In the genomic region with DNA sequence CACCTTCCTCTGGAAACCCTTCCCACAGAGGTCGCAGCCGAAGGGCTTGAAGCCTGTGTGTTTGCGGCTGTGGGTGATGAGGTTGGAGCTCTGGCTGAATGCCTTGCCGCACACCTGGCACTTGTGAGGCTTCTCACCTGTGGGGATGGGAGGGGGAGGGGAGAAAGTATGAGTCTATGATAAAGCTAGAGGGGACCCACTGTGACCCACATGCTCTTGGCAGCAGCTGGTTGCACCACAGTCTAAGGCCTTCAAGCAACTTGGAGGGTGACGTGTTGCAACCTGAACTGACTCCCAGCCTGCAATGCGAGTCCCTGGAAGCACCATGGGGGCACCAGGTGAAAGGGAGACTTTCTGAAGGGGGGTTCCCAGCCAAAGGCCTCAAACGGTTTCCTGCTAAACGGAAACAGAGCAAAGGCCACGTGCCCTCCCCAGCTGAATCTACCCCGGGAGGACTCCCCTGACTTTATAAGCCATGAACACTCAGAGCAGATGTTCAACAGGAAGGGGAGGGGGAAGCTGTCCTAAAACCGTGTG, we compare ENCODE assay signal across 8 cellular contexts. TPM values are rescaled to one million over a fixed set of nuclear protein-coding genes. Genes with fewer than 3 reads are reported as not detected.
A peak's percentile ranks its signal among the peaks of the same experiment; 100 is the strongest.
DNase-seq lines count a peak whose midpoint lies in the region; ATAC-seq and TF ChIP-seq lines count a peak whose summit lies in the region.

No MANE protein-coding gene starts in this region.

- WGBS in endodermal cell (ENCODE audit: insufficient coverage in 1 of 2, insufficient read length in 1 of 2), 2 experiments: 75 to 83% methylated on average over 1 to 11 of the region's 11 CpGs
- 57% methylated on average over 11 of the region's 11 CpGs for WGBS in mesenchymal stem cell

- H2BK15ac ChIP-seq in mesenchymal stem cell (ENCODE audit: low read depth, poor library complexity, severe bottlenecking): no peak overlapping the region

- H4K8ac ChIP-seq in mesenchymal stem cell (ENCODE audit: low read length): no peak overlapping the region

- no peaks in the 10 kb centered on the region for H3K79me1 ChIP-seq in mesenchymal stem cell (replicated peaks; ENCODE audit: low read length, poor library complexity, severe bottlenecking)

- peak overlapping the region; percentile 33 to 77 (median 60) for H3K4me3 Mint-ChIP-seq in CD4-positive, CD25-positive, alpha-beta regulatory T cell
- no peak overlapping the region for H3K4me3 Mint-ChIP-seq in endodermal cell

- peak overlapping the region; percentile 72 to 94 (median 89) for H3K27ac Mint-ChIP-seq in CD4-positive, CD25-positive, alpha-beta regulatory T cell
- no peak overlapping the region for H3K27ac Mint-ChIP-seq in endodermal cell

- H3K27me3 Mint-ChIP-seq in CD4-positive, CD25-positive, alpha-beta regulatory T cell: peaks cover 10% of the 10 kb centered on the region
- H3K27me3 Mint-ChIP-seq in endodermal cell (ENCODE audit: insufficient read depth): peaks cover 61% of the 10 kb centered on the region

- H3K9me3 ChIP-seq in CD4-positive, CD25-positive, alpha-beta regulatory T cell (ENCODE audit: control insufficient read depth in 2 of 2, low read length in 2 of 2): no peaks in the 10 kb centered on the region
- H3K9me3 ChIP-seq in endodermal cell (ENCODE audit: control insufficient read depth, low read length) (no peaks in the 10 kb centered on the region), mesenchymal stem cell (ENCODE audit: control insufficient read depth, low read length) (no peaks in the 10 kb centered on the region)

- intact Hi-C loops in posterior cingulate gyrus (cut with DNase I): no loop called here

- peaks cover 23 to 74% (median 27%) of the 10 kb centered on the region in 4 donors for H3K4me1 Mint-ChIP-seq in CD4-positive, CD25-positive, alpha-beta regulatory T cell
- peaks cover 37% of the 10 kb centered on the region for H3K4me1 Mint-ChIP-seq in endodermal cell

- H3K4me1 ChIP-seq in CD4-positive, CD25-positive, alpha-beta regulatory T cell (ENCODE audit: control insufficient read depth, insufficient read depth, low read length, poor library complexity, severe bottlenecking): peaks cover 34% of the 10 kb centered on the region
- H3K4me1 ChIP-seq in endodermal cell (ENCODE audit: control insufficient read depth, insufficient read depth, low read length) (peaks cover 6% of the 10 kb centered on the region), mesenchymal stem cell (ENCODE audit: control insufficient read depth, insufficient read depth, low read depth, low read length) (peaks cover 10% of the 10 kb centered on the region)

- no peak overlapping the region for H2AK5ac ChIP-seq in mesenchymal stem cell (ENCODE audit: low read length, severe bottlenecking)

- no peak for TF ChIP-seq CTCF in endodermal cell (conservative IDR thresholded peaks at IDR 0.05)

- H3K36me3 Mint-ChIP-seq in CD4-positive, CD25-positive, alpha-beta regulatory T cell: peaks cover 24% of the 10 kb centered on the region
- H3K36me3 Mint-ChIP-seq in endodermal cell (ENCODE audit: low read depth): no peaks in the 10 kb centered on the region

- H3K27ac ChIP-seq in CD4-positive, CD25-positive, alpha-beta regulatory T cell (ENCODE audit: insufficient read depth, low read length, poor library complexity, severe bottlenecking): peak overlapping the region; percentile 67
- H3K27ac ChIP-seq in endodermal cell (ENCODE audit: low read depth, low read length): no peak overlapping the region
- no peak overlapping the region for H3K27ac ChIP-seq in mesenchymal stem cell (ENCODE audit: low read length, poor library complexity, severe bottlenecking)

- H3K23ac ChIP-seq in mesenchymal stem cell (ENCODE audit: low read length in 2 of 2): no peak overlapping the region

- peak; percentile 72 to 74 for ATAC-seq in CD4-positive, CD25-positive, alpha-beta regulatory T cell (ENCODE audit: low read depth in 2 of 2)
- ATAC-seq in HG02610 (IDR thresholded peaks at IDR 0.05; ENCODE audit: unreplicated experiment): peak; percentile 50

- no peak overlapping the region for H2BK120ac ChIP-seq in mesenchymal stem cell (ENCODE audit: low read depth, low read length)

- H3K18ac ChIP-seq in mesenchymal stem cell (ENCODE audit: low read depth in 1 of 2, low read length in 2 of 2): no peak overlapping the region

- H4K91ac ChIP-seq in mesenchymal stem cell (ENCODE audit: low read length): no peak overlapping the region

- no peaks in the 10 kb centered on the region for H3K9me3 Mint-ChIP-seq in CD4-positive, CD25-positive, alpha-beta regulatory T cell
- H3K9me3 Mint-ChIP-seq in endodermal cell: no peaks in the 10 kb centered on the region

- peak overlapping the region; percentile 41 for H3K4me3 ChIP-seq in CD4-positive, CD25-positive, alpha-beta regulatory T cell (ENCODE audit: low read depth, low read length)
- H3K4me3 ChIP-seq in endodermal cell (ENCODE audit: low read length) (no peak overlapping the region), mesenchymal stem cell (ENCODE audit: insufficient read depth in 1 of 2, low read depth in 1 of 2, low read length in 2 of 2) (no peak overlapping the region)

- H2BK12ac ChIP-seq in mesenchymal stem cell (ENCODE audit: low read length in 2 of 2): no peak overlapping the region

- H3K9ac ChIP-seq in endodermal cell (ENCODE audit: extremely low read depth, low read length, poor library complexity, severe bottlenecking) (no peak overlapping the region), mesenchymal stem cell (ENCODE audit: low read length) (no peak overlapping the region)

- H2BK5ac ChIP-seq in mesenchymal stem cell (ENCODE audit: low read depth, low read length, poor library complexity, severe bottlenecking): no peak overlapping the region

- no peak overlapping the region for H3K14ac ChIP-seq in mesenchymal stem cell (ENCODE audit: low read length in 2 of 2)

- H3K36me3 ChIP-seq in CD4-positive, CD25-positive, alpha-beta regulatory T cell (ENCODE audit: control insufficient read depth, insufficient read depth, low read length): no peaks in the 10 kb centered on the region
- H3K36me3 ChIP-seq in endodermal cell (ENCODE audit: control insufficient read depth, insufficient read depth, low read length): no peaks in the 10 kb centered on the region
- H3K36me3 ChIP-seq in mesenchymal stem cell (ENCODE audit: control insufficient read depth in 1 of 2, insufficient read depth in 2 of 2, low read depth in 1 of 2, low read length in 2 of 2): peaks cover 0 to 4% of the 10 kb centered on the region in 2 experiments

- DNase-seq in CD4-positive, CD25-positive, alpha-beta regulatory T cell: peak; percentile 35 to 85 (median 52)
- DNase-seq in T-helper 9 cell (peak; percentile 32), endodermal cell (peak; percentile 61), mesenchymal stem cell (no peak), posterior cingulate gyrus (no peak), hippocampal formation (lab: John Stamatoyannopoulos, UW) (no peak)
- DNase-seq in NK-92 treated with Interleukin-12 subunit alpha and Interleukin-12 subunit beta, amount 100 ng/mL, for 24 hours (lab: John Stamatoyannopoulos, UW): no peak

- no peaks in the 10 kb centered on the region for H3K27me3 ChIP-seq in CD4-positive, CD25-positive, alpha-beta regulatory T cell (ENCODE audit: control insufficient read depth, insufficient read depth, low read length)
- H3K27me3 ChIP-seq in endodermal cell (ENCODE audit: control insufficient read depth, insufficient read depth, low read length, poor library complexity, severe bottlenecking) (peaks cover 62% of the 10 kb centered on the region), mesenchymal stem cell (ENCODE audit: control insufficient read depth in 1 of 2, insufficient read depth in 1 of 2, low read length in 2 of 2) (peaks cover 71 to 80% of the 10 kb centered on the region in 2 experiments)

- H3K4me2 ChIP-seq in mesenchymal stem cell (ENCODE audit: low read length, poor library complexity, severe bottlenecking): no peak overlapping the region

- no peak overlapping the region for H3K4ac ChIP-seq in mesenchymal stem cell (ENCODE audit: low read depth in 1 of 2, low read length in 2 of 2)

- H2AFZ ChIP-seq in mesenchymal stem cell (ENCODE audit: low read depth, low read length): no peak overlapping the region

RNA-seq across cellular contexts. Expression of a gene that starts 10.6 kb away (rescaled TPM):
- total RNA-seq in CD4-positive, CD25-positive, alpha-beta regulatory T cell: 3.0 TPM
- 10 to 100 TPM in 1 of 4 donors, 1 to 10 TPM in 3; 3.6 to 11.5 (median 6.9) TPM for polyA plus RNA-seq in CD4-positive, CD25-positive, alpha-beta regulatory T cell
- total RNA-seq in endodermal cell: under 1 TPM; 0.20 to 0.24 TPM
- polyA plus RNA-seq in endodermal cell (2013, experiment 1 of 2): 0.32 TPM
- polyA plus RNA-seq in endodermal cell (2013, experiment 2 of 2): 0.21 TPM
- 0.10 TPM for polyA plus RNA-seq in mesenchymal stem cell (2013, experiment 1 of 2)
- polyA plus RNA-seq in mesenchymal stem cell (2013, experiment 2 of 2): 0.05 TPM

Comparison
In these comparisons a context has a peak if more than half of its experiments do, and no peak if none do; other contexts are left out.
1. DNase-seq: peak in CD4-positive, CD25-positive, alpha-beta regulatory T cell (3 of 3), T-helper 9 cell (single experiment) and endodermal cell (single experiment); none in mesenchymal stem cell (single experiment), posterior cingulate gyrus (0 of 10), hippocampal formation (0 of 2) and NK-92 treated with Interleukin-12 subunit alpha and Interleukin-12 subunit beta, amount 100 ng/mL, for 24 hours (single experiment).